ENCODE assay signal across 1 cellular context in the genomic region with DNA sequence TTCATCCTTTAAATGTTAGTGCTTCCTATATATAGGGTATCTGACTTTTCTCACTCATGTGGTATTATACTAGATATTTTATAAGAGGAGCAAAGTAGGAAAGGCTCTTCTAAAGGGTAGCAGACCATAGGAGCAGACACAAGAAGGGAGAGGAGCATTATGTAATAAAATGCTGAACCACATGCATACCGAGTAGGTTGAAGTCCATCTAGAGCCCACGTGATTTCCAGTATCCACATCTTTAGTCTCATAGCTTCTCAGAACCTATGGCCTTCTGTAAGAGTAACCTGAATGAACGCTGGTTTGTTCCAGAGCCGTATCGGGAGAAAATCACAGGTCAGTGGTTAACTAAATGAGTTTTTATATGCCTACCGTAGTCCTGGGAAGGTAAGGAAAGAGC.
TF ChIP-seq lines count a peak whose summit lies in the region.

No MANE protein-coding gene starts in this region.

TF ChIP-seq in HepG2, 621 proteins besides CTCF, POLR2A, EP300 and RAD21 (continued from another document):
- TF ChIP-seq, protein P1, sequence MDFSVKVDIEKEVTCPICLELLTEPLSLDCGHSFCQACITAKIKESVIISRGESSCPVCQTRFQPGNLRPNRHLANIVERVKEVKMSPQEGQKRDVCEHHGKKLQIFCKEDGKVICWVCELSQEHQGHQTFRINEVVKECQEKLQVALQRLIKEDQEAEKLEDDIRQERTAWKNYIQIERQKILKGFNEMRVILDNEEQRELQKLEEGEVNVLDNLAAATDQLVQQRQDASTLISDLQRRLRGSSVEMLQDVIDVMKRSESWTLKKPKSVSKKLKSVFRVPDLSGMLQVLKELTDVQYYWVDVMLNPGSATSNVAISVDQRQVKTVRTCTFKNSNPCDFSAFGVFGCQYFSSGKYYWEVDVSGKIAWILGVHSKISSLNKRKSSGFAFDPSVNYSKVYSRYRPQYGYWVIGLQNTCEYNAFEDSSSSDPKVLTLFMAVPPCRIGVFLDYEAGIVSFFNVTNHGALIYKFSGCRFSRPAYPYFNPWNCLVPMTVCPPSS (IDR thresholded peaks at IDR 0.05) = no peak
- no peak for TF ChIP-seq FOXM1 (CRISPR knock-in tag; IDR thresholded peaks at IDR 0.05)
- TF ChIP-seq ZNF431 (CRISPR knock-in tag; IDR thresholded peaks at IDR 0.05; ENCODE audit: borderline replicate concordance, low read depth) = no peak
